In the genomic region with DNA sequence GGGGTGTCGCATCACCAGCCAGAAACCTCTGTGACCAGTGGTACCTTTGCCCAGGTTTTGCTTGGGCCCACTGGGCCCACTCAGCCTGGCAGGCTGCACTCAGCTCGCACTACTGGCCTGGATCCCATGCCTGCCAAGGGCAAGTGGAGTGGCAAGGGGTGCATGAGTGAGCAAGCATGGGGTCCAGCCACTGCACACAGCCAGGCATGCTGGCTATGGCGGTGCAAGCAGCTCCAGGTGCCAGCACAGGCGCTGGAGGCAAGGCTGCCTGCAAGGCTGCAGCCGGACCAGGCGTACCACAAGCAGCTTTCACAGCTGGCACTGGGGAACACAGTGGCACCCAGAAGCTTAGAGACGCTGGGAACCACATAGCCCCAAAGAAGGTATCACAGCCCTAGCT, we compare ENCODE assay signal across 9 cellular contexts.
"Had no signal": no experiment of that assay in that cellular context is flagged by ENCODE, and none has a peak within 500 bp of the region (broad histone marks: within the 10 kb centered on the region; RNA-seq: fewer than 3 reads in every experiment).

No MANE protein-coding gene starts in this region.

- ATAC-seq: left ventricle myocardium superior had no signal

- FAIRE-seq: kidney had no signal

- H3K27me3 ChIP-seq: hepatocyte, SJCRH30 had no signal

- H3K79me2 ChIP-seq: hepatocyte had no signal

- H3K27ac ChIP-seq: hepatocyte, SJCRH30, VCaP had no signal

- H3K4me3 ChIP-seq: hepatocyte, SJCRH30 had no signal

- H3K9me3 ChIP-seq: SJCRH30 had no signal

- H3K4me1 ChIP-seq: SJCRH30 had no signal

- H3K4me2 ChIP-seq: hepatocyte had no signal

- DNase-seq: activated CD4-positive, alpha-beta memory T cell treated with anti-CD3 and anti-CD28 coated beads, Interleukin-2, amount 10 ng/mL, durations not matched to agents 7 days and 5 days; activated CD8-positive, alpha-beta memory T cell treated with anti-CD3 and anti-CD28 coated beads, Interleukin-2, amount 50 U/mL, for 48 hours; kidney; left ventricle myocardium superior; SJCRH30; stimulated activated CD4-positive, alpha-beta T cell treated with anti-CD3 and anti-CD28 coated beads, Interleukin-15, amount 100 ng/mL, for 24 hours; stimulated activated CD4-positive, alpha-beta T cell treated with anti-CD3 and anti-CD28 coated beads, Interleukin-4, amount 100 ng/mL, for 4 hours had no signal

- H2AFZ ChIP-seq: hepatocyte had no signal
